Comparison of ENCODE assay signal across 28 cellular contexts in genomic region chr1:25643962-25644361, GRCh38. TPM values are rescaled to one million over a fixed set of nuclear protein-coding genes. Genes with fewer than 3 reads are reported as not detected.
DNase-seq lines count a peak whose midpoint lies in the region; ATAC-seq and TF ChIP-seq lines count a peak whose summit lies in the region.
"Had no signal": no experiment of that assay in that cellular context is flagged by ENCODE, and none has a peak within 500 bp of the region (broad histone marks: within the 10 kb centered on the region; RNA-seq: fewer than 3 reads in every experiment).

No MANE protein-coding gene starts in this region.

- H4K20me1 ChIP-seq in KMS-11 (ENCODE audit: insufficient read depth) = no peaks in the 10 kb centered on the region

- ATAC-seq in GM19455 (IDR thresholded peaks at IDR 0.05; ENCODE audit: unreplicated experiment) = no peak
- ATAC-seq: sciatic nerve had no signal

- no peaks in the 10 kb centered on the region for H3K9me3 Mint-ChIP-seq in activated T-cell treated with anti-CD3 and anti-CD28 coated beads, Interleukin-2, amount 50 U/mL, for 24 hours
- H3K9me3 Mint-ChIP-seq in brain (peaks cover 5 to 10% (median 6%) of the 10 kb centered on the region in 5 experiments), osteocyte (ENCODE audit: unreplicated experiment) (peaks cover 6% of the 10 kb centered on the region)
- H3K9me3 Mint-ChIP-seq: stimulated activated naive CD8-positive, alpha-beta T cell treated with anti-CD3 and anti-CD28 coated beads, Interleukin-15, Interleukin-2, amounts not matched to agents 100 ng/mL and 50 ng/mL, for 24 hours had no signal

- H3K4me3 Mint-ChIP-seq in activated T-cell treated with anti-CD3 and anti-CD28 coated beads, Interleukin-2, amount 50 U/mL, for 24 hours = peak overlapping the region; percentile 1
- peak overlapping the region in 1 of 5 experiments; percentile 34 for H3K4me3 Mint-ChIP-seq in brain
- H3K4me3 Mint-ChIP-seq in osteocyte (ENCODE audit: unreplicated experiment) = no peak overlapping the region
- H3K4me3 Mint-ChIP-seq: HFFc6; stimulated activated naive CD8-positive, alpha-beta T cell treated with anti-CD3 and anti-CD28 coated beads, Interleukin-15, Interleukin-2, amounts not matched to agents 100 ng/mL and 50 ng/mL, for 24 hours had no signal

- H3K4me3 ChIP-seq in KMS-11 (IDR thresholded peaks at IDR 0.05; ENCODE audit: insufficient read depth, low read depth, low read length) = no peak overlapping the region
- H3K4me3 ChIP-seq: BLaER1 treated with 17β-estradiol and CSF1 and Interleukin-3, amounts not matched to agents 10 nM and 100 nM; cardiac muscle cell; lung had no signal

- H3K27me3 ChIP-seq in KMS-11 (ENCODE audit: insufficient read depth, low read depth) = no peaks in the 10 kb centered on the region
- H3K27me3 ChIP-seq: cardiac muscle cell had no signal

- no peak overlapping the region for H3K27ac Mint-ChIP-seq in activated T-cell treated with anti-CD3 and anti-CD28 coated beads, Interleukin-2, amount 50 U/mL, for 24 hours
- peak overlapping the region in 4 of 5 experiments; percentile 26 to 48 (median 37) for H3K27ac Mint-ChIP-seq in brain
- H3K27ac Mint-ChIP-seq in osteocyte (ENCODE audit: unreplicated experiment) = no peak overlapping the region
- H3K27ac Mint-ChIP-seq: HFFc6; stimulated activated naive CD8-positive, alpha-beta T cell treated with anti-CD3 and anti-CD28 coated beads, Interleukin-15, Interleukin-2, amounts not matched to agents 100 ng/mL and 50 ng/mL, for 24 hours had no signal

- peaks cover 28% of the 10 kb centered on the region for H3K79me2 ChIP-seq in KMS-11 (ENCODE audit: insufficient read depth, low read depth)

- TF ChIP-seq CTCF in KMS-11 (conservative IDR thresholded peaks at IDR 0.05; ENCODE audit: low read depth, low read length) (no peak), brain (conservative IDR thresholded peaks at IDR 0.05) (no peak), osteocyte (IDR thresholded peaks at IDR 0.05) (no peak)

- no peaks in the 10 kb centered on the region for H3K36me3 ChIP-seq in KMS-11 (ENCODE audit: insufficient read depth)
- H3K36me3 ChIP-seq: BLaER1 treated with 17β-estradiol and CSF1 and Interleukin-3, amounts not matched to agents 10 nM and 100 nM; cardiac muscle cell had no signal

- peaks cover 78% of the 10 kb centered on the region for H3K4me1 Mint-ChIP-seq in activated T-cell treated with anti-CD3 and anti-CD28 coated beads, Interleukin-2, amount 50 U/mL, for 24 hours (ENCODE audit: low read depth)
- H3K4me1 Mint-ChIP-seq in brain (peaks cover 44% of the 10 kb centered on the region), osteocyte (ENCODE audit: unreplicated experiment) (peaks cover 28% of the 10 kb centered on the region)

- peaks cover 49% of the 10 kb centered on the region for H3K4me1 ChIP-seq in KMS-11 (ENCODE audit: low read depth, poor library complexity, severe bottlenecking)

- H3K36me3 Mint-ChIP-seq in activated T-cell treated with anti-CD3 and anti-CD28 coated beads, Interleukin-2, amount 50 U/mL, for 24 hours (ENCODE audit: low read depth) = peaks cover 10% of the 10 kb centered on the region
- peaks cover 6% of the 10 kb centered on the region for H3K36me3 Mint-ChIP-seq in brain
- H3K36me3 Mint-ChIP-seq in osteocyte (ENCODE audit: unreplicated experiment) = peaks cover 25% of the 10 kb centered on the region

- H3K4me2 ChIP-seq in KMS-11 = peak overlapping the region; percentile 11; the same call in 1 of the 2 replicates

- H3K27me3 Mint-ChIP-seq in activated T-cell treated with anti-CD3 and anti-CD28 coated beads, Interleukin-2, amount 50 U/mL, for 24 hours = no peaks in the 10 kb centered on the region
- H3K27me3 Mint-ChIP-seq in brain (no peaks in the 10 kb centered on the region), osteocyte (ENCODE audit: unreplicated experiment) (peaks cover 24% of the 10 kb centered on the region)

- peak; percentile 31 for DNase-seq in activated T-cell treated with anti-CD3 and anti-CD28 coated beads, Interleukin-2, amount 50 U/mL, for 24 hours
- DNase-seq in activated T-cell treated with anti-CD3 and anti-CD28 coated beads for 4 hours (no peak), osteocyte (ENCODE audit: extremely low spot score, unreplicated experiment) (peak; percentile 51), UCSD-AML1 (lab: John Stamatoyannopoulos, UW; ENCODE audit: unreplicated experiment) (no peak), NCI-H1436 treated with DMSO at 0.1 percent for 48 hours (lab: John Stamatoyannopoulos, UW) (no peak)
- DNase-seq: activated CD4-positive, alpha-beta T cell treated with anti-CD3 and anti-CD28 coated beads for 48 hours; activated naive CD4-positive, alpha-beta T cell; anterior cingulate cortex; dermis blood vessel endothelial cell; DMS 273 treated with DMSO at 0.1 percent for 48 hours; glutamatergic neuron; HFFc6; IMR-90; kidney glomerular epithelial cell; NCI-H2107; NCI-H510A treated with DMSO at 0.1 percent for 48 hours; NK-92 treated with Interleukin-12 subunit alpha and Interleukin-12 subunit beta, amount 100 ng/mL, for 24 hours; SHP77 treated with DMSO at 0.1 percent for 48 hours; stimulated activated CD4-positive, alpha-beta T cell treated with anti-CD3 and anti-CD28 coated beads, Interleukin-4, amount 100 ng/mL, for 4 hours had no signal

- no peak overlapping the region; the same call in 1 of the 2 replicates for H3K27ac ChIP-seq in KMS-11
- H3K27ac ChIP-seq: BLaER1 treated with 17β-estradiol and CSF1 and Interleukin-3, amounts not matched to agents 10 nM and 100 nM; cardiac muscle cell had no signal

- no peak overlapping the region for H2AFZ ChIP-seq in KMS-11 (ENCODE audit: low read depth)

- H3K9ac ChIP-seq in KMS-11 = no peak overlapping the region
- H3K9ac ChIP-seq: BLaER1 treated with 17β-estradiol and CSF1 and Interleukin-3, amounts not matched to agents 10 nM and 100 nM had no signal

RNA-seq across cellular contexts. Expression of gene MAN1C1, which starts 27.4 kb away (rescaled TPM):
- polyA plus RNA-seq in brain (ENCODE audit: insufficient read depth, low read depth, low replicate concordance) = 56.4 TPM
- 64.7 and 73.3 TPM in 2 replicates for total RNA-seq in osteocyte
- total RNA-seq: MCF 10A had no signal

Comparison
In these comparisons a context has a peak if more than half of its experiments do, and no peak if none do; other contexts are left out.
1. DNase-seq: peak in activated T-cell treated with anti-CD3 and anti-CD28 coated beads, Interleukin-2, amount 50 U/mL, for 24 hours (single experiment) and osteocyte (single experiment); none in activated T-cell treated with anti-CD3 and anti-CD28 coated beads for 4 hours (single experiment), UCSD-AML1 (single experiment) and NCI-H1436 treated with DMSO at 0.1 percent for 48 hours (single experiment).
2. H3K27ac Mint-ChIP-seq: peak in brain (4 of 5); none in activated T-cell treated with anti-CD3 and anti-CD28 coated beads, Interleukin-2, amount 50 U/mL, for 24 hours (single experiment) and osteocyte (single experiment).